1 cellular context compared by ENCODE assay signal in the genomic region with DNA sequence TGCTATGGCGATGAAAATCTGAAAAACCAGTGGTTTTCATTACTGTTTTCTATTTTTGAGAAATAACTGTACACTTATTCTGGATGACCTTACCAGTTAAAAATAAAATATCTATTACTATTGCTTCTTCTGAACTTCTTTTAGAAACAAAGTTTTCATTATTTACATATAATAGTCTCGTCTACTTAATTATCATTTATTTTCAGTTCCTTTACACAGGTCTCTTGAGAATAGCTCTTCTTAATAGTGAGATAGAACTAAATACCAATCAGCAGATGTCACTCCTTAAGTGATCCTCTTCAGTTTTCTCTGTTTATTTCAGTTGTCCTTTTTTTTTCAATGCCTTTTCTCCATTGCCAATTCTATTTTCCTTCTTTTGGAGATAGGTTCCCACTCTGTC.
TF ChIP-seq lines count a peak whose summit lies in the region.

No MANE protein-coding gene starts in this region.

TF ChIP-seq in GM12878, 131 proteins besides CTCF, POLR2A, EP300 and RAD21 (continued from another document):
- TF ChIP-seq PRDM15 (CRISPR knock-in tag; IDR thresholded peaks at IDR 0.05) (no peak), BHLHE40 (IDR thresholded peaks at IDR 0.05; ENCODE audit: borderline replicate concordance in 1 of 2, low read depth in 2 of 2, low read length in 1 of 2) (no peak), POLR2AphosphoS2 (IDR thresholded peaks at IDR 0.05; ENCODE audit: low read depth, low read length) (no peak), BMI1 (IDR thresholded peaks at IDR 0.05; ENCODE audit: borderline replicate concordance) (no peak), SPI1 (IDR thresholded peaks at IDR 0.05; ENCODE audit: borderline replicate concordance, insufficient read depth, low read depth, low read length) (peak; percentile 23; the same call in 1 of the 2 replicates), MXI1 (IDR thresholded peaks at IDR 0.05; ENCODE audit: low read depth, low read length) (no peak)
- TF ChIP-seq, protein P1, sequence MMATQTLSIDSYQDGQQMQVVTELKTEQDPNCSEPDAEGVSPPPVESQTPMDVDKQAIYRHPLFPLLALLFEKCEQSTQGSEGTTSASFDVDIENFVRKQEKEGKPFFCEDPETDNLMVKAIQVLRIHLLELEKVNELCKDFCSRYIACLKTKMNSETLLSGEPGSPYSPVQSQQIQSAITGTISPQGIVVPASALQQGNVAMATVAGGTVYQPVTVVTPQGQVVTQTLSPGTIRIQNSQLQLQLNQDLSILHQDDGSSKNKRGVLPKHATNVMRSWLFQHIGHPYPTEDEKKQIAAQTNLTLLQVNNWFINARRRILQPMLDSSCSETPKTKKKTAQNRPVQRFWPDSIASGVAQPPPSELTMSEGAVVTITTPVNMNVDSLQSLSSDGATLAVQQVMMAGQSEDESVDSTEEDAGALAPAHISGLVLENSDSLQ (IDR thresholded peaks at IDR 0.05): peak; percentile 50
